In the genomic region with DNA sequence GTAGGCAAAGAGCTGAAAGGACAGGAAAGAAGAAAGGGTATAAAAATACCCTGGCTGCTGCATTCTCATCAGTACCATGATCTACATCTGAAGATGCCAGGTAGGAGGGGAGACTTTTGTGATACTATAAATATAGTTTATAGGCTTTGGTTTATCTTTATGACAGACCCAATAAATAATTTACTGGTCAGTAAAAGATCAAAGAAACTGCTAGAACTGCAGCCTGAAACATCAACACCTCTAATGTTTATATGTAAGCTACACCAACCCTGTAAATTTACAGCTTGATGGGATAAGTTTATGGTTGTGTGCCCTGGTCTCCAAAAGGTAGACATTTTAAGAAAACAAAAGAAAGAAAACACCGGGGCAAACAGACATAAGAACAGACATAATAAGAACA, we compare ENCODE assay signal across 22 cellular contexts.
"Had no signal": no experiment of that assay in that cellular context is flagged by ENCODE, and none has a peak within 500 bp of the region (broad histone marks: within the 10 kb centered on the region; RNA-seq: fewer than 3 reads in every experiment).

No MANE protein-coding gene starts in this region.

- H3K4me3 Mint-ChIP-seq: activated B cell treated with CpG ODN at 0.5 μM for 24 hours; activated CD4-positive, alpha-beta T cell treated with anti-CD3 and anti-CD28 coated beads for 36 hours; activated naive CD8-positive, alpha-beta T cell; activated T-cell treated with anti-CD3 and anti-CD28 coated beads, Interleukin-2, amount 50 U/mL, for 4 hours; central memory CD8-positive, alpha-beta T cell; naive thymus-derived CD8-positive, alpha-beta T cell; stimulated activated effector memory CD8-positive, alpha-beta T cell treated with anti-CD3 and anti-CD28 coated beads, Interleukin-12 subunit alpha, Interleukin-12 subunit beta, amount 100 ng/mL, for 72 hours; stimulated activated naive CD8-positive, alpha-beta T cell treated with anti-CD3 and anti-CD28 coated beads, Interleukin-15, amount 100 ng/mL, for 72 hours had no signal

- H3K36me3 Mint-ChIP-seq: activated naive CD8-positive, alpha-beta T cell; naive thymus-derived CD8-positive, alpha-beta T cell; stimulated activated effector memory CD8-positive, alpha-beta T cell treated with anti-CD3 and anti-CD28 coated beads, Interleukin-12 subunit alpha, Interleukin-12 subunit beta, amount 100 ng/mL, for 72 hours had no signal

- ATAC-seq: activated CD4-positive, alpha-beta T cell treated with anti-CD3 and anti-CD28 coated beads for 36 hours; activated T-cell treated with anti-CD3 and anti-CD28 coated beads, Interleukin-2, amount 50 U/mL, for 4 hours; gastrocnemius medialis; left lobe of liver; lower lobe of right lung; naive thymus-derived CD8-positive, alpha-beta T cell; psoas muscle; right cardiac atrium; stimulated activated effector memory CD8-positive, alpha-beta T cell treated with anti-CD3 and anti-CD28 coated beads, Interleukin-12 subunit alpha, Interleukin-12 subunit beta, amount 100 ng/mL, for 72 hours; stimulated activated naive CD8-positive, alpha-beta T cell treated with anti-CD3 and anti-CD28 coated beads, Interleukin-15, amount 100 ng/mL, for 72 hours had no signal

- DNase-seq: activated B cell treated with CpG ODN at 0.5 μM for 24 hours; activated CD4-positive, alpha-beta T cell treated with anti-CD3 and anti-CD28 coated beads for 36 hours; activated CD4-positive, alpha-beta T cell treated with anti-CD3 and anti-CD28 coated beads, Interleukin-2, amount 50 U/mL, for 4 hours; activated CD8-positive, alpha-beta memory T cell treated with anti-CD3 and anti-CD28 coated beads, Interleukin-2, amount 50 U/mL, for 48 hours; activated naive CD4-positive, alpha-beta T cell; activated T-cell treated with anti-CD3 and anti-CD28 coated beads, Interleukin-2, amount 50 U/mL, for 4 hours; adrenal gland; effector memory CD4-positive, alpha-beta T cell; esophagus squamous epithelium; gastrocnemius medialis; head of caudate nucleus; lower lobe of right lung; naive thymus-derived CD8-positive, alpha-beta T cell; psoas muscle; right cardiac atrium; stimulated activated CD4-positive, alpha-beta T cell treated with anti-CD3 and anti-CD28 coated beads, Interleukin-2, amount 100 ng/mL, for 24 hours; stimulated activated naive CD8-positive, alpha-beta T cell treated with anti-CD3 and anti-CD28 coated beads, Interleukin-15, amount 100 ng/mL, for 72 hours had no signal

- H3K27ac Mint-ChIP-seq: activated B cell treated with CpG ODN at 0.5 μM for 24 hours; activated CD4-positive, alpha-beta T cell treated with anti-CD3 and anti-CD28 coated beads for 36 hours; activated naive CD8-positive, alpha-beta T cell; activated T-helper 2 cell treated with anti-CD3 and anti-CD28 coated beads, Interferon-gamma antibody, Interleukin-2, Interleukin-4, amounts not matched to agents 10 μg/mL and 5 μg/mL and 100 μg/mL, durations not matched to agents 14 hours and 24 hours and 36 hours; naive thymus-derived CD8-positive, alpha-beta T cell; stimulated activated effector memory CD8-positive, alpha-beta T cell treated with anti-CD3 and anti-CD28 coated beads, Interleukin-12 subunit alpha, Interleukin-12 subunit beta, amount 100 ng/mL, for 72 hours; stimulated activated naive CD8-positive, alpha-beta T cell treated with anti-CD3 and anti-CD28 coated beads, Interleukin-15, amount 100 ng/mL, for 72 hours had no signal

- H3K9me3 Mint-ChIP-seq: activated B cell treated with CpG ODN at 0.5 μM for 24 hours; activated T-cell treated with anti-CD3 and anti-CD28 coated beads, Interleukin-2, amount 50 U/mL, for 4 hours; activated T-helper 2 cell treated with anti-CD3 and anti-CD28 coated beads, Interferon-gamma antibody, Interleukin-2, Interleukin-4, amounts not matched to agents 10 μg/mL and 5 μg/mL and 100 μg/mL, durations not matched to agents 14 hours and 24 hours and 36 hours; central memory CD8-positive, alpha-beta T cell; naive thymus-derived CD8-positive, alpha-beta T cell; stimulated activated effector memory CD8-positive, alpha-beta T cell treated with anti-CD3 and anti-CD28 coated beads, Interleukin-12 subunit alpha, Interleukin-12 subunit beta, amount 100 ng/mL, for 72 hours; stimulated activated naive CD8-positive, alpha-beta T cell treated with anti-CD3 and anti-CD28 coated beads, Interleukin-15, amount 100 ng/mL, for 72 hours had no signal

- H3K4me1 Mint-ChIP-seq: activated B cell treated with CpG ODN at 0.5 μM for 24 hours; activated CD4-positive, alpha-beta T cell treated with anti-CD3 and anti-CD28 coated beads for 36 hours; central memory CD8-positive, alpha-beta T cell; stimulated activated naive CD8-positive, alpha-beta T cell treated with anti-CD3 and anti-CD28 coated beads, Interleukin-15, amount 100 ng/mL, for 72 hours had no signal
